In the genomic region with DNA sequence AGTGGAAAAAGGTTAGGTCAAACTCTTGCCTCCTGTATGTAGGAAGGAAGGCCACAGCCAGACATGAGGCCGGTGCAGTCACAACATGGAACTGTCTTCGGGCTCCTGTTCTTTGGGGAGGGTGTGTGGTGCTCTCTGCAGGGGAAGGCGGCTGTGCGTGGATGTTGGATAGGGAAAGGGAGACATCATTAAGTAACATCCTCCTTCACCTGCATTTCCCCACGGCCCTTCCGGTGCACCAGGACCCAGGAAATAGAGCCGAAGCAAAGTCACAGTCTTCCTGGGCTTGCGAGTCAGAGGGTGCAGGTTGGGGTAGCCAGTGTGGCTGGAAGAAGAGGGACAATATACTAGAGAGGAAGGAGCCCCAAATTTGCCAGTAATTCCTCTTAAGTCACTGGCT, we compare ENCODE assay signal across 17 cellular contexts.
DNase-seq lines count a peak whose midpoint lies in the region; ATAC-seq and TF ChIP-seq lines count a peak whose summit lies in the region.
"Had no signal": no experiment of that assay in that cellular context is flagged by ENCODE, and none has a peak within 500 bp of the region (broad histone marks: within the 10 kb centered on the region; RNA-seq: fewer than 3 reads in every experiment).

No MANE protein-coding gene starts in this region.

- H3K9ac ChIP-seq in endodermal cell (ENCODE audit: extremely low read depth, low read length, poor library complexity, severe bottlenecking): no peak overlapping the region

- no peak for ATAC-seq in activated CD8-positive, alpha-beta memory T cell treated with anti-CD3 and anti-CD28 coated beads, Interleukin-2, amount 10 ng/mL, durations not matched to agents 7 days and 5 days
- no peak for ATAC-seq in HG03196 (IDR thresholded peaks at IDR 0.05; ENCODE audit: unreplicated experiment)
- no peak for ATAC-seq in activated naive CD4-positive, alpha-beta T cell treated with anti-CD3 and anti-CD28 coated beads, Interleukin-2, amount 50 U/mL, for 72 hours

- peak; percentile 33 for DNase-seq in activated CD8-positive, alpha-beta memory T cell treated with anti-CD3 and anti-CD28 coated beads, Interleukin-2, amount 10 ng/mL, durations not matched to agents 7 days and 5 days
- no peak for DNase-seq in activated CD8-positive, alpha-beta memory T cell treated with anti-CD3 and anti-CD28 coated beads, Interleukin-2, amount 50 U/mL, for 48 hours
- peak in 2 of 3 donors; percentile 13 to 25 for DNase-seq in Peyer's patch
- peak; percentile 41 for DNase-seq in endodermal cell
- no peak for DNase-seq in nephron progenitor cell
- no peak for DNase-seq in COR-L47 (lab: John Stamatoyannopoulos, UW)
- DNase-seq in activated naive CD4-positive, alpha-beta T cell treated with anti-CD3 and anti-CD28 coated beads, Interleukin-2, amount 50 U/mL, for 72 hours (ENCODE audit: low spot score in 2 of 2): no peak
- DNase-seq: ACHN; Caco-2; CD4-positive, alpha-beta memory T cell; DND-41; GDM1; GOT3; H9 had no signal

- no peak overlapping the region for H3K27ac Mint-ChIP-seq in activated CD8-positive, alpha-beta memory T cell treated with anti-CD3 and anti-CD28 coated beads, Interleukin-2, amount 10 ng/mL, durations not matched to agents 7 days and 5 days
- H3K27ac Mint-ChIP-seq in endodermal cell: no peak overlapping the region
- peak overlapping the region; percentile 23 for H3K27ac Mint-ChIP-seq in nephron progenitor cell
- H3K27ac Mint-ChIP-seq in activated naive CD4-positive, alpha-beta T cell treated with anti-CD3 and anti-CD28 coated beads, Interleukin-2, amount 50 U/mL, for 72 hours: peak overlapping the region in 1 of 2 donors; percentile 14
- H3K27ac Mint-ChIP-seq: B cell; CD4-positive, alpha-beta memory T cell; H9 had no signal

- H3K27me3 Mint-ChIP-seq in activated CD8-positive, alpha-beta memory T cell treated with anti-CD3 and anti-CD28 coated beads, Interleukin-2, amount 10 ng/mL, durations not matched to agents 7 days and 5 days: peaks cover 6% of the 10 kb centered on the region
- no peaks in the 10 kb centered on the region for H3K27me3 Mint-ChIP-seq in endodermal cell (ENCODE audit: insufficient read depth)
- peaks cover 21% of the 10 kb centered on the region for H3K27me3 Mint-ChIP-seq in nephron progenitor cell (ENCODE audit: low read depth, poor library complexity)
- H3K27me3 Mint-ChIP-seq: B cell had no signal

- CTCF ChIA-PET in activated CD8-positive, alpha-beta memory T cell treated with anti-CD3 and anti-CD28 coated beads, Interleukin-2, amount 10 ng/mL, durations not matched to agents 7 days and 5 days (lab: Charles Lee): interaction anchor here (1.0 kb wide), 1 partner anchor 21 kb away, joined by 3 read pairs; no protein-coding TSS in a partner anchor

- H3K36me3 Mint-ChIP-seq in activated CD8-positive, alpha-beta memory T cell treated with anti-CD3 and anti-CD28 coated beads, Interleukin-2, amount 10 ng/mL, durations not matched to agents 7 days and 5 days: no peaks in the 10 kb centered on the region
- H3K36me3 Mint-ChIP-seq in endodermal cell (ENCODE audit: low read depth) (no peaks in the 10 kb centered on the region), nephron progenitor cell (ENCODE audit: low read depth) (no peaks in the 10 kb centered on the region)
- peaks cover 0 to 4% of the 10 kb centered on the region in 2 donors for H3K36me3 Mint-ChIP-seq in activated naive CD4-positive, alpha-beta T cell treated with anti-CD3 and anti-CD28 coated beads, Interleukin-2, amount 50 U/mL, for 72 hours
- H3K36me3 Mint-ChIP-seq: CD4-positive, alpha-beta memory T cell had no signal

- H3K27me3 ChIP-seq in Peyer's patch: no peaks in the 10 kb centered on the region
- no peaks in the 10 kb centered on the region for H3K27me3 ChIP-seq in endodermal cell (ENCODE audit: control insufficient read depth, insufficient read depth, low read length, poor library complexity, severe bottlenecking)

- H3K9me3 Mint-ChIP-seq in activated CD8-positive, alpha-beta memory T cell treated with anti-CD3 and anti-CD28 coated beads, Interleukin-2, amount 10 ng/mL, durations not matched to agents 7 days and 5 days (ENCODE audit: low read depth): no peaks in the 10 kb centered on the region
- H3K9me3 Mint-ChIP-seq in endodermal cell (peaks cover 5% of the 10 kb centered on the region), nephron progenitor cell (peaks cover 5% of the 10 kb centered on the region)
- H3K9me3 Mint-ChIP-seq in activated naive CD4-positive, alpha-beta T cell treated with anti-CD3 and anti-CD28 coated beads, Interleukin-2, amount 50 U/mL, for 72 hours: peaks cover 0 to 6% of the 10 kb centered on the region in 2 donors
- H3K9me3 Mint-ChIP-seq: CD4-positive, alpha-beta memory T cell; H9 had no signal

- H3K36me3 ChIP-seq in Peyer's patch (no peaks in the 10 kb centered on the region), endodermal cell (ENCODE audit: control insufficient read depth, insufficient read depth, low read length) (no peaks in the 10 kb centered on the region)

- H3K4me3 ChIP-seq in Peyer's patch: no peak overlapping the region
- no peak overlapping the region for H3K4me3 ChIP-seq in endodermal cell (ENCODE audit: low read length)

- H3K4me1 Mint-ChIP-seq in activated CD8-positive, alpha-beta memory T cell treated with anti-CD3 and anti-CD28 coated beads, Interleukin-2, amount 10 ng/mL, durations not matched to agents 7 days and 5 days: peaks cover 21% of the 10 kb centered on the region
- H3K4me1 Mint-ChIP-seq in endodermal cell: no peaks in the 10 kb centered on the region
- H3K4me1 Mint-ChIP-seq in nephron progenitor cell: peaks cover 11% of the 10 kb centered on the region

- H3K9me3 ChIP-seq in Peyer's patch: no peaks in the 10 kb centered on the region
- no peaks in the 10 kb centered on the region for H3K9me3 ChIP-seq in endodermal cell (ENCODE audit: control insufficient read depth, low read length)
- H3K9me3 ChIP-seq: Caco-2 had no signal

- H3K27ac ChIP-seq in Peyer's patch (no peak overlapping the region), endodermal cell (ENCODE audit: low read depth, low read length) (no peak overlapping the region)
- H3K27ac ChIP-seq: C4-2B had no signal

- H3K4me1 ChIP-seq in Peyer's patch (no peaks in the 10 kb centered on the region), endodermal cell (ENCODE audit: control insufficient read depth, insufficient read depth, low read length) (no peaks in the 10 kb centered on the region)
- H3K4me1 ChIP-seq: Caco-2 had no signal

- H3K4me3 Mint-ChIP-seq in activated CD8-positive, alpha-beta memory T cell treated with anti-CD3 and anti-CD28 coated beads, Interleukin-2, amount 10 ng/mL, durations not matched to agents 7 days and 5 days: no peak overlapping the region
- no peak overlapping the region for H3K4me3 Mint-ChIP-seq in endodermal cell
- no peak overlapping the region for H3K4me3 Mint-ChIP-seq in nephron progenitor cell
- H3K4me3 Mint-ChIP-seq: B cell; CD4-positive, alpha-beta memory T cell; H9 had no signal

- WGBS in endodermal cell (ENCODE audit: insufficient coverage in 1 of 2, insufficient read length in 1 of 2), 2 experiments: 82 to 90% methylated on average over 5 to 6 of the region's 8 CpGs

- TF ChIP-seq POLR2A in Peyer's patch (IDR thresholded peaks at IDR 0.05): no peak

- TF ChIP-seq CTCF in Peyer's patch (IDR thresholded peaks at IDR 0.05): no peak
- no peak for TF ChIP-seq CTCF in endodermal cell (conservative IDR thresholded peaks at IDR 0.05)
- TF ChIP-seq CTCF in nephron progenitor cell (IDR thresholded peaks at IDR 0.05): no peak

Comparison
In these comparisons a context has a peak if more than half of its experiments do, and no peak if none do; other contexts are left out.
1. DNase-seq: peak in activated CD8-positive, alpha-beta memory T cell treated with anti-CD3 and anti-CD28 coated beads, Interleukin-2, amount 10 ng/mL, durations not matched to agents 7 days and 5 days (single experiment), Peyer's patch (2 of 3) and endodermal cell (single experiment); none in activated CD8-positive, alpha-beta memory T cell treated with anti-CD3 and anti-CD28 coated beads, Interleukin-2, amount 50 U/mL, for 48 hours (single experiment), nephron progenitor cell (single experiment), COR-L47 (single experiment) and activated naive CD4-positive, alpha-beta T cell treated with anti-CD3 and anti-CD28 coated beads, Interleukin-2, amount 50 U/mL, for 72 hours (0 of 2).